19 cellular contexts compared by ENCODE assay signal in genomic region chr11:8271106-8271886, GRCh38. TPM values are rescaled to one million over a fixed set of nuclear protein-coding genes. Genes with fewer than 3 reads are reported as not detected.
DNase-seq lines count a peak whose midpoint lies in the region; ATAC-seq and TF ChIP-seq lines count a peak whose summit lies in the region.
"Had no signal": no experiment of that assay in that cellular context is flagged by ENCODE, and none has a peak within 500 bp of the region (broad histone marks: within the 10 kb centered on the region; RNA-seq: fewer than 3 reads in every experiment).

No MANE protein-coding gene starts in this region.

- peaks cover 13 to 72% (median 45%) of the 10 kb centered on the region in 7 donors for H3K27me3 ChIP-seq in heart right ventricle
- no peaks in the 10 kb centered on the region for H3K27me3 ChIP-seq in WERI-Rb-1 (ENCODE audit: insufficient read depth, low read depth, severe bottlenecking)

- H3K36me3 ChIP-seq in heart right ventricle: no peaks in the 10 kb centered on the region
- no peaks in the 10 kb centered on the region for H3K36me3 ChIP-seq in WERI-Rb-1

- intact Hi-C loops in cardiac septum (cut with DNase I) (no loop called here), heart right ventricle (cut with DNase I) (no loop called here)

- 92 to 93% methylated on average over 5 of the region's 5 CpGs for WGBS in heart right ventricle, 2 donors

- no peak overlapping the region for H3K27ac ChIP-seq in heart right ventricle
- 0 out of 2 replicates have a peak overlapping the region, but pooled peaks have one; percentile 9 for H3K27ac ChIP-seq in WERI-Rb-1

- peaks cover 0 to 9% (median 7%) of the 10 kb centered on the region in 9 donors for H3K4me1 ChIP-seq in heart right ventricle

- TF ChIP-seq CTCF in heart right ventricle (IDR thresholded peaks at IDR 0.05): no peak
- TF ChIP-seq CTCF in WERI-Rb-1 (IDR thresholded peaks at IDR 0.05; ENCODE audit: low read depth, low read length): no peak

- H3K9me3 ChIP-seq in heart right ventricle (peaks cover 0 to 8% (median 0%) of the 10 kb centered on the region in 11 donors), WERI-Rb-1 (ENCODE audit: severe bottlenecking) (peaks cover 6% of the 10 kb centered on the region)

- H3K4me3 ChIP-seq in heart right ventricle: no peak overlapping the region
- no peak overlapping the region for H3K4me3 ChIP-seq in WERI-Rb-1 (ENCODE audit: low read depth, low read length)
- H3K4me3 ChIP-seq: GM12878 had no signal

- ATAC-seq in heart right ventricle (no peak), HG02798 (IDR thresholded peaks at IDR 0.05; ENCODE audit: poor library complexity, unreplicated experiment) (no peak)
- ATAC-seq: GM12878, SK-N-SH treated with all-trans-retinoic acid at 6 μM for 48 hours had no signal

- DNase-seq in cardiac septum (ENCODE audit: low spot score) (peak; percentile 1), heart right ventricle (no peak), WERI-Rb-1 (peak; percentile 52), mesenteric fat pad (ENCODE audit: low spot score) (peak; percentile 22), KG1 (lab: John Stamatoyannopoulos, UW) (no peak), DMS53 treated with DMSO at 0.1 percent for 48 hours (lab: John Stamatoyannopoulos, UW; ENCODE audit: unreplicated experiment) (no peak)
- DNase-seq: C1 segment of cervical spinal cord, GF-D8, NCI-H1092 treated with DMSO at 0.1 percent for 48 hours, NCI-H146, NCI-H2081 treated with DMSO at 0.1 percent for 48 hours, NCI-H446 treated with DMSO at 0.1 percent for 48 hours, NCI-H748 treated with DMSO at 0.1 percent for 48 hours, SHP77 treated with DMSO at 0.1 percent for 48 hours had no signal

RNA-seq across cellular contexts. Expression of gene LMO1, which starts 7.6 kb away (rescaled TPM):
- 0.46 TPM for total RNA-seq in cardiac septum
- total RNA-seq in heart right ventricle: 1 to 10 TPM in 8 of 10 donors, under 1 TPM in 2; 0.61 to 6.6 (median 2.4) TPM
- polyA plus RNA-seq in heart right ventricle: 1 to 10 TPM in 1 of 2 donors, under 1 TPM in 1; 0.55 to 4.0 TPM
- not detected for total RNA-seq in mesenteric fat pad
- total RNA-seq: Daoy, GM12878, RPMI7951 had no signal
- polyA plus RNA-seq: GM12878 had no signal

Comparison
In these comparisons a context has a peak if more than half of its experiments do, and no peak if none do; other contexts are left out.
1. DNase-seq: peak in cardiac septum (single experiment), WERI-Rb-1 (single experiment) and mesenteric fat pad (single experiment); none in heart right ventricle (0 of 2), KG1 (single experiment) and DMS53 treated with DMSO at 0.1 percent for 48 hours (single experiment).